In genomic region chr2:65367517-65367916, GRCh38 we compare ENCODE assay signal across 10 cellular contexts.
A peak's percentile ranks its signal among the peaks of the same experiment; 100 is the strongest.
DNase-seq lines count a peak whose midpoint lies in the region; ATAC-seq, FAIRE-seq and TF ChIP-seq lines count a peak whose summit lies in the region.
"Had no signal": no experiment of that assay in that cellular context is flagged by ENCODE, and none has a peak within 500 bp of the region (broad histone marks: within the 10 kb centered on the region; RNA-seq: fewer than 3 reads in every experiment).

No MANE protein-coding gene starts in this region.

- peak; percentile 97 for FAIRE-seq in H54 (lab: Jason Lieb, UNC)

- DNase-seq in H54 (ENCODE audit: insufficient read length, low spot score) (peak; percentile 58), RWPE1 (ENCODE audit: low spot score) (peak; percentile 84), fibroblast of pulmonary artery (ENCODE audit: low read depth) (peak; percentile 95), smooth muscle cell of the brain vasculature (ENCODE audit: low read depth, low spot score) (peak; percentile 87), NCI-H446 treated with DMSO at 0.1 percent for 48 hours (lab: John Stamatoyannopoulos, UW) (no peak)
- DNase-seq: T-cell had no signal

- no peak for TF ChIP-seq POLR2A in H54 (IDR thresholded peaks at IDR 0.05; ENCODE audit: low read depth, low read length)

- no peak overlapping the region for H3K4me3 ChIP-seq in fibroblast of pulmonary artery (replicated peaks; ENCODE audit: low read depth, low read length)
- H3K4me3 ChIP-seq: cardiac muscle cell had no signal

- CTCF ChIA-PET in RWPE1 (lab: Yijun Ruan, JAX) = interaction anchor here (0.6 to 1.5 kb wide), 5 partner anchors 10 to 993 kb away, joined by 3 to 4 read pairs (median 3); no protein-coding TSS in a partner anchor

- no peak for TF ChIP-seq CTCF in RWPE1 (conservative IDR thresholded peaks at IDR 0.05; ENCODE audit: low read depth)
- TF ChIP-seq CTCF in fibroblast of pulmonary artery (IDR thresholded peaks at IDR 0.05; ENCODE audit: low read length, missing control alignments) = no peak

- peak overlapping the region; percentile 58; the same call in 1 of the 2 replicates for H3K27ac ChIP-seq in RWPE1
- H3K27ac ChIP-seq: cardiac muscle cell had no signal

- POLR2A ChIA-PET in RWPE1 (lab: Yijun Ruan, JAX; ENCODE audit: low non-redundant PET) = interaction anchor here (0.5 kb wide), 1 partner anchor 65 kb away, joined by 3 read pairs; the partner anchor contains the start of gene SPRED2

- ATAC-seq in HG02852 (IDR thresholded peaks at IDR 0.05; ENCODE audit: unreplicated experiment) = no peak
- no peak for ATAC-seq in GM21576 (IDR thresholded peaks at IDR 0.05; ENCODE audit: unreplicated experiment)
- ATAC-seq in HG03135 (IDR thresholded peaks at IDR 0.05; ENCODE audit: unreplicated experiment) = no peak
- ATAC-seq: T-cell had no signal
